In genomic region chr9:69109152-69109551, GRCh38 we compare ENCODE assay signal across 34 cellular contexts.
"Had no signal": no experiment of that assay in that cellular context is flagged by ENCODE, and none has a peak within 500 bp of the region (broad histone marks: within the 10 kb centered on the region; RNA-seq: fewer than 3 reads in every experiment).

No MANE protein-coding gene starts in this region.

- H3K27me3 ChIP-seq: adrenal gland, body of pancreas, breast epithelium, dorsolateral prefrontal cortex, esophagus squamous epithelium, gastroesophageal sphincter, heart right ventricle had no signal

- H3K9me3 ChIP-seq: adrenal gland, body of pancreas, breast epithelium, esophagus squamous epithelium, gastroesophageal sphincter, heart right ventricle had no signal

- H3K4me3 ChIP-seq: adrenal gland, body of pancreas, breast epithelium, coronary artery, dorsolateral prefrontal cortex, esophagus squamous epithelium, gastroesophageal sphincter, heart right ventricle had no signal

- H3K4me1 ChIP-seq: adrenal gland, breast epithelium, gastroesophageal sphincter, heart right ventricle had no signal

- ATAC-seq: activated CD4-positive, CD25-positive, alpha-beta regulatory T cell treated with anti-CD3 and anti-CD28 coated beads, Interleukin-2, amount 50 U/mL, for 24 hours; activated CD8-positive, alpha-beta T cell treated with anti-CD3 and anti-CD28 coated beads for 36 hours; activated naive CD8-positive, alpha-beta T cell treated with anti-CD3 and anti-CD28 coated beads, Interleukin-2, amount 50 U/mL, for 24 hours; activated T-cell treated with anti-CD3 and anti-CD28 coated beads, Interleukin-2, amount 50 U/mL, for 4 hours; body of pancreas; gastroesophageal sphincter; heart right ventricle; T-helper 17 cell had no signal

- H3K9me3 Mint-ChIP-seq: activated B cell treated with CpG ODN at 0.5 μM for 24 hours; activated CD8-positive, alpha-beta T cell treated with anti-CD3 and anti-CD28 coated beads for 36 hours; activated naive CD4-positive, alpha-beta T cell treated with anti-CD3 and anti-CD28 coated beads for 36 hours; activated naive CD4-positive, alpha-beta T cell treated with anti-CD3 and anti-CD28 coated beads, Interleukin-2, amount 50 U/mL, for 24 hours; activated naive CD8-positive, alpha-beta T cell treated with anti-CD3 and anti-CD28 coated beads for 36 hours; activated naive CD8-positive, alpha-beta T cell treated with anti-CD3 and anti-CD28 coated beads, Interleukin-2, amount 50 U/mL, for 24 hours; activated T-cell treated with anti-CD3 and anti-CD28 coated beads, Interleukin-2, amount 50 U/mL, for 4 hours; activated T-helper 2 cell treated with anti-CD3 and anti-CD28 coated beads, Interferon-gamma antibody, Interleukin-2, Interleukin-4, amounts not matched to agents 10 μg/mL and 5 μg/mL and 100 μg/mL, durations not matched to agents 14 hours and 24 hours and 36 hours; central memory CD8-positive, alpha-beta T cell; dendritic cell treated with granulocyte-macrophage colony-stimulating factor and Interleukin-4, amounts not matched to agents 40 ng/mL and 50 ng/mL, for 4 days; T-helper 2 cell treated with Interferon-gamma antibody and Interleukin-4, amounts not matched to agents 5 μg/mL and 100 μg/mL, for 36 hours had no signal

- DNase-seq: activated B cell treated with CpG ODN at 0.5 μM for 24 hours; activated CD4-positive, alpha-beta T cell treated with anti-CD3 and anti-CD28 coated beads for 48 hours; activated CD4-positive, alpha-beta T cell treated with anti-CD3 and anti-CD28 coated beads, Interleukin-2, amount 50 U/mL, for 1 hour; activated CD4-positive, alpha-beta T cell treated with anti-CD3 and anti-CD28 coated beads, Interleukin-2, amount 50 U/mL, for 48 hours; activated CD8-positive, alpha-beta memory T cell treated with anti-CD3 and anti-CD28 coated beads for 24 hours; activated CD8-positive, alpha-beta T cell treated with anti-CD3 and anti-CD28 coated beads for 36 hours; activated effector memory CD4-positive, alpha-beta T cell treated with anti-CD3 and anti-CD28 coated beads, Interleukin-2, amount 50 U/mL, for 16 hours; activated naive CD4-positive, alpha-beta T cell treated with anti-CD3 and anti-CD28 coated beads for 36 hours; activated naive CD8-positive, alpha-beta T cell treated with anti-CD3 and anti-CD28 coated beads for 36 hours; activated naive CD8-positive, alpha-beta T cell treated with anti-CD3 and anti-CD28 coated beads, Interleukin-2, amount 50 U/mL, for 24 hours; activated T-cell treated with anti-CD3 and anti-CD28 coated beads, Interleukin-2, amount 50 U/mL, for 4 hours; adrenal gland; amygdala; aorta; body of pancreas; dorsolateral prefrontal cortex; effector memory CD4-positive, alpha-beta T cell; endodermal cell; esophagus squamous epithelium; foreskin melanocyte; heart right ventricle; T-helper 1 cell; T-helper 17 cell; T1000; WERI-Rb-1 had no signal

- H3K36me3 ChIP-seq: adrenal gland, breast epithelium, esophagus squamous epithelium, gastroesophageal sphincter, heart right ventricle, WERI-Rb-1 had no signal

- H3K27me3 Mint-ChIP-seq: activated B cell treated with CpG ODN at 0.5 μM for 24 hours; activated CD8-positive, alpha-beta T cell treated with anti-CD3 and anti-CD28 coated beads for 36 hours; activated naive CD4-positive, alpha-beta T cell treated with anti-CD3 and anti-CD28 coated beads, Interleukin-2, amount 50 U/mL, for 24 hours; activated naive CD8-positive, alpha-beta T cell treated with anti-CD3 and anti-CD28 coated beads for 36 hours; activated naive CD8-positive, alpha-beta T cell treated with anti-CD3 and anti-CD28 coated beads, Interleukin-2, amount 50 U/mL, for 24 hours; central memory CD8-positive, alpha-beta T cell; dendritic cell treated with granulocyte-macrophage colony-stimulating factor and Interleukin-4, amounts not matched to agents 40 ng/mL and 50 ng/mL, for 4 days; T-helper 17 cell had no signal

- H3K36me3 Mint-ChIP-seq: activated naive CD8-positive, alpha-beta T cell treated with anti-CD3 and anti-CD28 coated beads for 36 hours had no signal

- H3K4me3 Mint-ChIP-seq: activated B cell treated with CpG ODN at 0.5 μM for 24 hours; activated CD8-positive, alpha-beta T cell treated with anti-CD3 and anti-CD28 coated beads for 36 hours; activated naive CD4-positive, alpha-beta T cell treated with anti-CD3 and anti-CD28 coated beads for 36 hours; activated naive CD4-positive, alpha-beta T cell treated with anti-CD3 and anti-CD28 coated beads, Interleukin-2, amount 50 U/mL, for 24 hours; activated naive CD8-positive, alpha-beta T cell treated with anti-CD3 and anti-CD28 coated beads for 36 hours; activated naive CD8-positive, alpha-beta T cell treated with anti-CD3 and anti-CD28 coated beads, Interleukin-2, amount 50 U/mL, for 24 hours; activated T-cell treated with anti-CD3 and anti-CD28 coated beads, Interleukin-2, amount 50 U/mL, for 4 hours; central memory CD8-positive, alpha-beta T cell; dendritic cell treated with granulocyte-macrophage colony-stimulating factor and Interleukin-4, amounts not matched to agents 40 ng/mL and 50 ng/mL, for 4 days; endodermal cell; T-helper 17 cell; T-helper 2 cell treated with Interferon-gamma antibody and Interleukin-4, amounts not matched to agents 5 μg/mL and 100 μg/mL, for 36 hours had no signal

- H3K4me1 Mint-ChIP-seq: activated B cell treated with CpG ODN at 0.5 μM for 24 hours; activated naive CD4-positive, alpha-beta T cell treated with anti-CD3 and anti-CD28 coated beads, Interleukin-2, amount 50 U/mL, for 24 hours; activated naive CD8-positive, alpha-beta T cell treated with anti-CD3 and anti-CD28 coated beads for 36 hours; activated naive CD8-positive, alpha-beta T cell treated with anti-CD3 and anti-CD28 coated beads, Interleukin-2, amount 50 U/mL, for 24 hours; central memory CD8-positive, alpha-beta T cell; endodermal cell; T-helper 17 cell had no signal

- H3K27ac ChIP-seq: adrenal gland, body of pancreas, breast epithelium, coronary artery, dorsolateral prefrontal cortex, esophagus squamous epithelium, gastroesophageal sphincter, heart right ventricle, WERI-Rb-1 had no signal

- H3K27ac Mint-ChIP-seq: activated B cell treated with CpG ODN at 0.5 μM for 24 hours; activated CD8-positive, alpha-beta T cell treated with anti-CD3 and anti-CD28 coated beads for 36 hours; activated naive CD4-positive, alpha-beta T cell treated with anti-CD3 and anti-CD28 coated beads for 36 hours; activated naive CD4-positive, alpha-beta T cell treated with anti-CD3 and anti-CD28 coated beads, Interleukin-2, amount 50 U/mL, for 24 hours; activated naive CD8-positive, alpha-beta T cell treated with anti-CD3 and anti-CD28 coated beads for 36 hours; activated naive CD8-positive, alpha-beta T cell treated with anti-CD3 and anti-CD28 coated beads, Interleukin-2, amount 50 U/mL, for 24 hours; activated T-helper 2 cell treated with anti-CD3 and anti-CD28 coated beads, Interferon-gamma antibody, Interleukin-2, Interleukin-4, amounts not matched to agents 10 μg/mL and 5 μg/mL and 100 μg/mL, durations not matched to agents 14 hours and 24 hours and 36 hours; dendritic cell treated with granulocyte-macrophage colony-stimulating factor and Interleukin-4, amounts not matched to agents 40 ng/mL and 50 ng/mL, for 4 days; endodermal cell; T-helper 17 cell; T-helper 2 cell treated with Interferon-gamma antibody and Interleukin-4, amounts not matched to agents 5 μg/mL and 100 μg/mL, for 36 hours had no signal
